In the genomic region with DNA sequence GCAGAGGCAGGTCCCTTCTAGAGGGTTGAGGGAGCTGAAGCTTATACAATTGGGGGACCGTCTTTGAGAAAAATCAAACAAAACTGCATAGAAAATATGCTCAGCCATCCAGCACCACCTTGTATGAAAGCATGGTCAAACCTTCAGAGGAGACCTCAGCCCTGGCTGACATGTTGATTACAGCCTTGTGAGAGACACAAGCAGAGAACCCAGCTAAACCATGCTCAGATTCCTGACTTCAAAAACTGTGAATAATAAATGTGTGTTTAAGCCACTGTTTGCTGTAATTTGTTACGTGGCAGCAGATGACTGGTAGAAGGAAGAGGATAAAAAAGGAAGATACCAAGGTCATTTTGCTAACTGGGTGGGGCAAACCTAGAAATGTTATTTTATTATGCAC, we compare ENCODE assay signal across 2 cellular contexts.
TF ChIP-seq lines count a peak whose summit lies in the region.

No MANE protein-coding gene starts in this region.

TF ChIP-seq in IMR-90, 13 proteins besides CTCF, POLR2A, EP300 and RAD21:
- TF ChIP-seq BHLHE40 (IDR thresholded peaks at IDR 0.05; ENCODE audit: low read depth, low read length) (no peak), SMC3 (IDR thresholded peaks at IDR 0.05; ENCODE audit: low read depth, low read length) (no peak), MAZ (IDR thresholded peaks at IDR 0.05; ENCODE audit: borderline replicate concordance, low read depth, low read length) (no peak), CHD1 (IDR thresholded peaks at IDR 0.05; ENCODE audit: low read depth, low read length) (no peak), NFE2L2 (IDR thresholded peaks at IDR 0.05; ENCODE audit: low read depth, low read length) (no peak), FOS (IDR thresholded peaks at IDR 0.05; ENCODE audit: low read depth, low read length) (no peak), MAFK (IDR thresholded peaks at IDR 0.05; ENCODE audit: low read depth, low read length) (no peak), CEBPB (IDR thresholded peaks at IDR 0.05; ENCODE audit: low read depth, low read length) (no peak), RCOR1 (IDR thresholded peaks at IDR 0.05; ENCODE audit: insufficient replicate concordance, low read length) (no peak), MXI1 (IDR thresholded peaks at IDR 0.05; ENCODE audit: borderline replicate concordance, low read depth, low read length) (no peak), RFX5 (IDR thresholded peaks at IDR 0.05; ENCODE audit: low read depth, low read length) (no peak)
- TF ChIP-seq, protein P1, sequence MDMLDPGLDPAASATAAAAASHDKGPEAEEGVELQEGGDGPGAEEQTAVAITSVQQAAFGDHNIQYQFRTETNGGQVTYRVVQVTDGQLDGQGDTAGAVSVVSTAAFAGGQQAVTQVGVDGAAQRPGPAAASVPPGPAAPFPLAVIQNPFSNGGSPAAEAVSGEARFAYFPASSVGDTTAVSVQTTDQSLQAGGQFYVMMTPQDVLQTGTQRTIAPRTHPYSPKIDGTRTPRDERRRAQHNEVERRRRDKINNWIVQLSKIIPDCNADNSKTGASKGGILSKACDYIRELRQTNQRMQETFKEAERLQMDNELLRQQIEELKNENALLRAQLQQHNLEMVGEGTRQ (IDR thresholded peaks at IDR 0.05; ENCODE audit: low read depth, low read length): no peak
- TF ChIP-seq, protein P2, sequence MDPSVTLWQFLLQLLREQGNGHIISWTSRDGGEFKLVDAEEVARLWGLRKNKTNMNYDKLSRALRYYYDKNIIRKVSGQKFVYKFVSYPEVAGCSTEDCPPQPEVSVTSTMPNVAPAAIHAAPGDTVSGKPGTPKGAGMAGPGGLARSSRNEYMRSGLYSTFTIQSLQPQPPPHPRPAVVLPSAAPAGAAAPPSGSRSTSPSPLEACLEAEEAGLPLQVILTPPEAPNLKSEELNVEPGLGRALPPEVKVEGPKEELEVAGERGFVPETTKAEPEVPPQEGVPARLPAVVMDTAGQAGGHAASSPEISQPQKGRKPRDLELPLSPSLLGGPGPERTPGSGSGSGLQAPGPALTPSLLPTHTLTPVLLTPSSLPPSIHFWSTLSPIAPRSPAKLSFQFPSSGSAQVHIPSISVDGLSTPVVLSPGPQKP (IDR thresholded peaks at IDR 0.05; ENCODE audit: borderline replicate concordance, low read depth, low read length): no peak

TF ChIP-seq in SK-N-SH, 30 proteins besides CTCF, POLR2A, EP300 and RAD21:
- TF ChIP-seq, protein P3, sequence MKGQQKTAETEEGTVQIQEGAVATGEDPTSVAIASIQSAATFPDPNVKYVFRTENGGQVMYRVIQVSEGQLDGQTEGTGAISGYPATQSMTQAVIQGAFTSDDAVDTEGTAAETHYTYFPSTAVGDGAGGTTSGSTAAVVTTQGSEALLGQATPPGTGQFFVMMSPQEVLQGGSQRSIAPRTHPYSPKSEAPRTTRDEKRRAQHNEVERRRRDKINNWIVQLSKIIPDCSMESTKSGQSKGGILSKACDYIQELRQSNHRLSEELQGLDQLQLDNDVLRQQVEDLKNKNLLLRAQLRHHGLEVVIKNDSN (IDR thresholded peaks at IDR 0.05; ENCODE audit: borderline replicate concordance, low read depth): no peak
- TF ChIP-seq, protein P4, sequence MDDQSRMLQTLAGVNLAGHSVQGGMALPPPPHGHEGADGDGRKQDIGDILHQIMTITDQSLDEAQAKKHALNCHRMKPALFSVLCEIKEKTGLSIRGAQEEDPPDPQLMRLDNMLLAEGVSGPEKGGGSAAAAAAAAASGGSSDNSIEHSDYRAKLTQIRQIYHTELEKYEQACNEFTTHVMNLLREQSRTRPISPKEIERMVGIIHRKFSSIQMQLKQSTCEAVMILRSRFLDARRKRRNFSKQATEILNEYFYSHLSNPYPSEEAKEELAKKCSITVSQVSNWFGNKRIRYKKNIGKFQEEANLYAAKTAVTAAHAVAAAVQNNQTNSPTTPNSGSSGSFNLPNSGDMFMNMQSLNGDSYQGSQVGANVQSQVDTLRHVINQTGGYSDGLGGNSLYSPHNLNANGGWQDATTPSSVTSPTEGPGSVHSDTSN (IDR thresholded peaks at IDR 0.05): no peak
- TF ChIP-seq GABPA (IDR thresholded peaks at IDR 0.05; ENCODE audit: low read depth) (no peak), RCOR1 (IDR thresholded peaks at IDR 0.05; ENCODE audit: low read length) (no peak), FOSL2 (IDR thresholded peaks at IDR 0.05; ENCODE audit: borderline replicate concordance, low read depth) (no peak)
- TF ChIP-seq, protein P5, sequence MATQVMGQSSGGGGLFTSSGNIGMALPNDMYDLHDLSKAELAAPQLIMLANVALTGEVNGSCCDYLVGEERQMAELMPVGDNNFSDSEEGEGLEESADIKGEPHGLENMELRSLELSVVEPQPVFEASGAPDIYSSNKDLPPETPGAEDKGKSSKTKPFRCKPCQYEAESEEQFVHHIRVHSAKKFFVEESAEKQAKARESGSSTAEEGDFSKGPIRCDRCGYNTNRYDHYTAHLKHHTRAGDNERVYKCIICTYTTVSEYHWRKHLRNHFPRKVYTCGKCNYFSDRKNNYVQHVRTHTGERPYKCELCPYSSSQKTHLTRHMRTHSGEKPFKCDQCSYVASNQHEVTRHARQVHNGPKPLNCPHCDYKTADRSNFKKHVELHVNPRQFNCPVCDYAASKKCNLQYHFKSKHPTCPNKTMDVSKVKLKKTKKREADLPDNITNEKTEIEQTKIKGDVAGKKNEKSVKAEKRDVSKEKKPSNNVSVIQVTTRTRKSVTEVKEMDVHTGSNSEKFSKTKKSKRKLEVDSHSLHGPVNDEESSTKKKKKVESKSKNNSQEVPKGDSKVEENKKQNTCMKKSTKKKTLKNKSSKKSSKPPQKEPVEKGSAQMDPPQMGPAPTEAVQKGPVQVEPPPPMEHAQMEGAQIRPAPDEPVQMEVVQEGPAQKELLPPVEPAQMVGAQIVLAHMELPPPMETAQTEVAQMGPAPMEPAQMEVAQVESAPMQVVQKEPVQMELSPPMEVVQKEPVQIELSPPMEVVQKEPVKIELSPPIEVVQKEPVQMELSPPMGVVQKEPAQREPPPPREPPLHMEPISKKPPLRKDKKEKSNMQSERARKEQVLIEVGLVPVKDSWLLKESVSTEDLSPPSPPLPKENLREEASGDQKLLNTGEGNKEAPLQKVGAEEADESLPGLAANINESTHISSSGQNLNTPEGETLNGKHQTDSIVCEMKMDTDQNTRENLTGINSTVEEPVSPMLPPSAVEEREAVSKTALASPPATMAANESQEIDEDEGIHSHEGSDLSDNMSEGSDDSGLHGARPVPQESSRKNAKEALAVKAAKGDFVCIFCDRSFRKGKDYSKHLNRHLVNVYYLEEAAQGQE (IDR thresholded peaks at IDR 0.05; ENCODE audit: low read depth, low read length): no peak
